Comparison of ENCODE assay signal across 15 cellular contexts in genomic region chr3:101072299-101072698, GRCh38.
DNase-seq lines count a peak whose midpoint lies in the region; ATAC-seq and TF ChIP-seq lines count a peak whose summit lies in the region.
"Had no signal": no experiment of that assay in that cellular context is flagged by ENCODE, and none has a peak within 500 bp of the region (broad histone marks: within the 10 kb centered on the region; RNA-seq: fewer than 3 reads in every experiment).

No MANE protein-coding gene starts in this region.

- H3K27ac ChIP-seq in stomach (peak overlapping the region in 3 of 5 donors; percentile 67 to 75 (median 72)), right atrium auricular region (no peak overlapping the region)
- H3K27ac ChIP-seq: gastroesophageal sphincter, psoas muscle had no signal

- no peaks in the 10 kb centered on the region for H3K9me3 ChIP-seq in stomach
- H3K9me3 ChIP-seq in right atrium auricular region = peaks cover 0 to 3% of the 10 kb centered on the region in 2 donors
- H3K9me3 ChIP-seq: psoas muscle had no signal

- peak; percentile 37 for DNase-seq in LoVo (ENCODE audit: low spot score)
- peak; percentile 51 to 76 for DNase-seq in cardiac fibroblast (ENCODE audit: low read depth in 2 of 2)
- DNase-seq in iris pigment epithelial cell (ENCODE audit: low read depth) = peak; percentile 59
- no peak for DNase-seq in stomach
- no peak for DNase-seq in NOMO-1 treated with DMSO at 0.1 percent for 48 hours (lab: John Stamatoyannopoulos, UW; ENCODE audit: unreplicated experiment)
- no peak for DNase-seq in right atrium auricular region (ENCODE audit: low spot score)
- DNase-seq in NCI-H1048 (lab: John Stamatoyannopoulos, UW) = no peak
- DNase-seq: activated CD4-positive, alpha-beta memory T cell treated with anti-CD3 and anti-CD28 coated beads, Interleukin-2, amount 10 ng/mL, durations not matched to agents 7 days and 5 days; amygdala; CD4-positive, alpha-beta T cell; left cardiac atrium; psoas muscle; substantia nigra had no signal

- no peak for TF ChIP-seq CTCF in cardiac fibroblast (IDR thresholded peaks at IDR 0.05; ENCODE audit: low read depth, low read length)
- TF ChIP-seq CTCF in stomach (IDR thresholded peaks at IDR 0.05) = no peak
- no peak for TF ChIP-seq CTCF in right atrium auricular region (IDR thresholded peaks at IDR 0.05)

- TF ChIP-seq POLR2A in stomach (IDR thresholded peaks at IDR 0.05) = no peak

- H3K4me3 ChIP-seq in cardiac fibroblast (replicated peaks in 1 of 2; ENCODE audit: low read depth in 2 of 2, low read length in 2 of 2) (no peak overlapping the region), stomach (no peak overlapping the region), right atrium auricular region (no peak overlapping the region)
- H3K4me3 ChIP-seq: gastroesophageal sphincter, psoas muscle had no signal

- H3K4me1 ChIP-seq in stomach = peaks cover 5 to 32% (median 15%) of the 10 kb centered on the region in 4 donors
- H3K4me1 ChIP-seq in right atrium auricular region = peaks cover 0 to 6% of the 10 kb centered on the region in 2 donors
- H3K4me1 ChIP-seq: psoas muscle had no signal

- H3K27me3 ChIP-seq in stomach (no peaks in the 10 kb centered on the region), right atrium auricular region (no peaks in the 10 kb centered on the region)
- H3K27me3 ChIP-seq: gastroesophageal sphincter had no signal

- no peaks in the 10 kb centered on the region for H3K36me3 ChIP-seq in stomach
- no peaks in the 10 kb centered on the region for H3K36me3 ChIP-seq in right atrium auricular region
- H3K36me3 ChIP-seq: gastroesophageal sphincter had no signal

- intact Hi-C loops in stomach (cut with DNase I; ENCODE audit: low total_unique reads) = no loop called here

- no peak for TF ChIP-seq EP300 in stomach (IDR thresholded peaks at IDR 0.05)

- 12 to 26% (median 24%) methylated on average over 4 of the region's 4 CpGs for WGBS in stomach, 5 donors

- no peak for ATAC-seq in HG02938 (IDR thresholded peaks at IDR 0.05; ENCODE audit: unreplicated experiment)
- ATAC-seq: gastroesophageal sphincter, left cardiac atrium, psoas muscle had no signal

Comparison
In these comparisons a context has a peak if more than half of its experiments do, and no peak if none do; other contexts are left out.
1. DNase-seq: peak in LoVo (single experiment), cardiac fibroblast (2 of 2) and iris pigment epithelial cell (single experiment); none in stomach (single experiment), NOMO-1 treated with DMSO at 0.1 percent for 48 hours (single experiment), right atrium auricular region (single experiment) and NCI-H1048 (single experiment).
2. H3K27ac ChIP-seq: peak in stomach (3 of 5); none in right atrium auricular region (0 of 2).